In genomic region chr14:51978566-51979398, GRCh38 we compare ENCODE assay signal across 1 cellular context.
TF ChIP-seq lines count a peak whose summit lies in the region.

No MANE protein-coding gene starts in this region.

TF ChIP-seq in H1, 55 proteins besides CTCF, POLR2A, EP300 and RAD21 (continued from another document):
- TF ChIP-seq EZH2 (IDR thresholded peaks at IDR 0.05; ENCODE audit: low read depth, low read length, severe bottlenecking) (no peak), CHD1 (IDR thresholded peaks at IDR 0.05; ENCODE audit: low read depth, low read length) (no peak), YY1 (IDR thresholded peaks at IDR 0.05; ENCODE audit: low read depth, low read length) (0 out of 2 replicates have a peak, but pooled peaks have one; percentile 40), GABPA (IDR thresholded peaks at IDR 0.05; ENCODE audit: borderline replicate concordance, insufficient read depth, low read length) (no peak), TCF12 (IDR thresholded peaks at IDR 0.05; ENCODE audit: low read depth, low read length) (no peak), HDAC2 (IDR thresholded peaks at IDR 0.05; ENCODE audit: borderline replicate concordance in 1 of 2, low read depth in 2 of 2, low read length in 2 of 2) (no peak), CBX5 (IDR thresholded peaks at IDR 0.05; ENCODE audit: low read depth, low read length) (no peak), CREB1 (IDR thresholded peaks at IDR 0.05) (0 out of 2 replicates have a peak, but pooled peaks have one; percentile 50), RBBP5 (IDR thresholded peaks at IDR 0.05; ENCODE audit: borderline replicate concordance, low read depth, low read length) (no peak), SIN3A (conservative IDR thresholded peaks at IDR 0.05 in 1 of 2, IDR thresholded peaks at IDR 0.05 in 1 of 2; ENCODE audit: low read depth in 1 of 2, low read length in 2 of 2) (no peak), BRCA1 (IDR thresholded peaks at IDR 0.05; ENCODE audit: low read depth, low read length) (no peak), SUZ12 (IDR thresholded peaks at IDR 0.05; ENCODE audit: low read length) (no peak), CHD2 (IDR thresholded peaks at IDR 0.05; ENCODE audit: low read length) (no peak), HDAC6 (IDR thresholded peaks at IDR 0.05; ENCODE audit: low read depth, low read length) (no peak), TEAD4 (IDR thresholded peaks at IDR 0.05; ENCODE audit: low read depth, low read length) (peak; percentile 52), KDM1A (IDR thresholded peaks at IDR 0.05; ENCODE audit: borderline replicate concordance, low read length) (no peak)
